ENCODE assay signal across 8 cellular contexts in the genomic region with DNA sequence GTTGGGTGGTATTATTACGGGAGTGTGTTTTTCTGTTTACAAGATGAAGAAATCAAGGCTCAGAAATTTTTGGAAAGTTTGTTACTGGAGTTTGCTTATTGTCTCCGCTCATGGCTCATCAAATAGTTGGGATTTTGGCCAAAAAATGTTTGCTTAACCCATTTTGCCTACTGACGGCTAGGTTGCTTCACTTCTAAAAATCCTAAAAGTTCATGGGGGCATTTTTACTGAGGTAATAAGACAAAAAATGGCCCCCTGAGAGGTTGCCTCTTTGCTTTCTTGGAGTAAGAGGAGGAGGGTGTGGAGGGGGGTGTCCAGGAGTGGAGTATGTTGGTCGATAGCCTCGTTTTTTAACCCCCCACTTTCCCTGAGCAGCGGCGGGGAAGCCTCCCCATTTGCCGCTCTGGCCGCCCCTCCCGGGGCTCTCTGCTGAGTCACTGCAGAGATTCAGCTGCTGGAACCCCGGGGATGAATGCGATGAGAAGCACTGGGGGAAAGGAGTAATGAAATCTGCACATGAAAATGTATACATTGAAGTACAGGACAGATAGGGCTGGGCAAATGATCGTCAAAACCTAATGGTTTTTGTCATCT. TPM values are rescaled to one million over a fixed set of nuclear protein-coding genes. Genes with fewer than 3 reads are reported as not detected.
A peak's percentile ranks its signal among the peaks of the same experiment; 100 is the strongest.
DNase-seq lines count a peak whose midpoint lies in the region; FAIRE-seq and TF ChIP-seq lines count a peak whose summit lies in the region.

No MANE protein-coding gene starts in this region.

- H3K4me1 ChIP-seq in A673 (ENCODE audit: insufficient read depth, low read length, poor library complexity, severe bottlenecking), result peaks cover 3% of the 10 kb centered on the region

- POLR2A ChIA-PET in A673 (lab: Charles Lee; ENCODE audit: low non-redundant PET), result no interaction called here
- POLR2A ChIA-PET in activated CD4-positive, alpha-beta T cell treated with anti-CD3 and anti-CD28 coated beads, Interleukin-2, amount 10 ng/mL, durations not matched to agents 7 days and 5 days (lab: Charles Lee), result no interaction called here

- H3K36me3 Mint-ChIP-seq in chondrocyte (ENCODE audit: low read depth), result peaks cover 6% of the 10 kb centered on the region
- peaks cover 2% of the 10 kb centered on the region for H3K36me3 Mint-ChIP-seq in activated CD4-positive, alpha-beta T cell treated with anti-CD3 and anti-CD28 coated beads, Interleukin-2, amount 10 ng/mL, durations not matched to agents 7 days and 5 days (ENCODE audit: low read depth)

- TF ChIP-seq POLR2A in H54 (IDR thresholded peaks at IDR 0.05; ENCODE audit: low read depth, low read length), result no peak

- H3K27ac ChIP-seq in A673 (ENCODE audit: low read depth, low read length, poor library complexity, severe bottlenecking), result no peak overlapping the region

- no peaks in the 10 kb centered on the region for H3K36me3 ChIP-seq in A673 (ENCODE audit: insufficient read depth, low read length, poor library complexity, severe bottlenecking)

- no peaks in the 10 kb centered on the region for H3K27me3 ChIP-seq in A673 (replicated peaks; ENCODE audit: insufficient read depth, low read depth, low read length, poor library complexity)

- no peaks in the 10 kb centered on the region for H3K9me3 Mint-ChIP-seq in chondrocyte (ENCODE audit: low read depth)
- H3K9me3 Mint-ChIP-seq in activated CD4-positive, alpha-beta T cell treated with anti-CD3 and anti-CD28 coated beads, Interleukin-2, amount 10 ng/mL, durations not matched to agents 7 days and 5 days, result peaks cover 3% of the 10 kb centered on the region

- DNase-seq in A673 (ENCODE audit: low spot score) (peak; percentile 38), H54 (ENCODE audit: insufficient read length, low spot score) (peak; percentile 44), chondrocyte (ENCODE audit: low spot score) (no peak), myocyte (ENCODE audit: low read depth) (peak; percentile 48), OCI-M2 (lab: John Stamatoyannopoulos, UW; ENCODE audit: unreplicated experiment) (no peak), RKO (ENCODE audit: low spot score) (no peak)
- DNase-seq in activated CD4-positive, CD25-positive, alpha-beta regulatory T cell (lab: John Stamatoyannopoulos, UW), result no peak
- no peak for DNase-seq in activated CD4-positive, alpha-beta T cell treated with anti-CD3 and anti-CD28 coated beads, Interleukin-2, amount 10 ng/mL, durations not matched to agents 7 days and 5 days

- intact Hi-C loops in A673 (cut with micrococcal nuclease; ENCODE audit: unreplicated experiment), result loop anchor here (5.0 to 10.0 kb wide), 3 partner anchors 216 to 419 kb away; a partner anchor contains a TSS

- CTCF ChIA-PET in A673 (lab: Charles Lee), result no interaction called here
- CTCF ChIA-PET in activated CD4-positive, alpha-beta T cell treated with anti-CD3 and anti-CD28 coated beads, Interleukin-2, amount 10 ng/mL, durations not matched to agents 7 days and 5 days (lab: Charles Lee), result no interaction called here

- H3K4me1 Mint-ChIP-seq in chondrocyte (ENCODE audit: low read depth), result peaks cover 45% of the 10 kb centered on the region
- H3K4me1 Mint-ChIP-seq in activated CD4-positive, alpha-beta T cell treated with anti-CD3 and anti-CD28 coated beads, Interleukin-2, amount 10 ng/mL, durations not matched to agents 7 days and 5 days, result peaks cover 9% of the 10 kb centered on the region

- TF ChIP-seq CTCF in A673 (conservative IDR thresholded peaks at IDR 0.05; ENCODE audit: low read depth, low read length) (no peak), chondrocyte (IDR thresholded peaks at IDR 0.05) (no peak)

- H3K27me3 Mint-ChIP-seq in chondrocyte (ENCODE audit: low read depth), result no peaks in the 10 kb centered on the region
- peaks cover 64% of the 10 kb centered on the region for H3K27me3 Mint-ChIP-seq in activated CD4-positive, alpha-beta T cell treated with anti-CD3 and anti-CD28 coated beads, Interleukin-2, amount 10 ng/mL, durations not matched to agents 7 days and 5 days

- H3K4me3 Mint-ChIP-seq in chondrocyte (ENCODE audit: unreplicated experiment), result peak overlapping the region; percentile 83
- H3K4me3 Mint-ChIP-seq in activated CD4-positive, alpha-beta T cell treated with anti-CD3 and anti-CD28 coated beads, Interleukin-2, amount 10 ng/mL, durations not matched to agents 7 days and 5 days, result no peak overlapping the region

- H3K4me3 ChIP-seq in A673 (ENCODE audit: low read depth, low read length, poor library complexity, severe bottlenecking), result peak overlapping the region; percentile 56

- H3K27ac Mint-ChIP-seq in chondrocyte (ENCODE audit: unreplicated experiment), result peak overlapping the region; percentile 91
- H3K27ac Mint-ChIP-seq in activated CD4-positive, alpha-beta T cell treated with anti-CD3 and anti-CD28 coated beads, Interleukin-2, amount 10 ng/mL, durations not matched to agents 7 days and 5 days, result no peak overlapping the region

- BruUV-seq in A673 (replicated peaks; lab: Mats Ljungman, UMichigan), result no TSS peak

- no peaks in the 10 kb centered on the region for H3K9me3 ChIP-seq in A673 (ENCODE audit: low read depth, low read length, poor library complexity, severe bottlenecking)

- FAIRE-seq in H54 (lab: Jason Lieb, UNC), result no peak

RNA-seq across cellular contexts. Expression of a gene that starts 1.5 kb away (rescaled TPM):
- total RNA-seq in A673 (2021) (34.9 and 37.4 TPM in 2 replicates), chondrocyte (43.2 to 62.1 TPM (median 58.1 TPM) in 3 replicates), myocyte (129 and 151 TPM in 2 replicates)
- polyA plus RNA-seq in myocyte (2012), result 179 TPM
- 1 to 10 TPM; 1.2 TPM for total RNA-seq in activated CD4-positive, alpha-beta T cell treated with anti-CD3 and anti-CD28 coated beads, Interleukin-2, amount 10 ng/mL, durations not matched to agents 7 days and 5 days

RNA-seq across cellular contexts. Expression of a gene that starts 52.6 kb away (rescaled TPM):
- total RNA-seq in A673 (2021) (25.0 and 25.7 TPM in 2 replicates), chondrocyte (10.3 to 13.9 TPM (median 10.4 TPM) in 3 replicates), myocyte (10.6 and 12.0 TPM in 2 replicates)
- 16.3 TPM for polyA plus RNA-seq in myocyte (2012)
- total RNA-seq in activated CD4-positive, alpha-beta T cell treated with anti-CD3 and anti-CD28 coated beads, Interleukin-2, amount 10 ng/mL, durations not matched to agents 7 days and 5 days, result 10 to 100 TPM; 18.5 to 19.6 TPM

Comparison
In these comparisons a context has a peak if more than half of its experiments do, and no peak if none do; other contexts are left out.
1. DNase-seq: peak in A673 (single experiment), H54 (single experiment) and myocyte (single experiment); none in chondrocyte (single experiment), OCI-M2 (single experiment), activated CD4-positive, CD25-positive, alpha-beta regulatory T cell (0 of 4), activated CD4-positive, alpha-beta T cell treated with anti-CD3 and anti-CD28 coated beads, Interleukin-2, amount 10 ng/mL, durations not matched to agents 7 days and 5 days (single experiment) and RKO (single experiment).
2. RNA of a gene that starts 1.5 kb away (total RNA-seq): 129 to 151 TPM in myocyte, 43.2 to 62.1 TPM in chondrocyte and 34.9 to 37.4 TPM in A673; 1.2 TPM in activated CD4-positive, alpha-beta T cell treated with anti-CD3 and anti-CD28 coated beads, Interleukin-2, amount 10 ng/mL, durations not matched to agents 7 days and 5 days; every median in the first group is over 10 times any median in the second.